25 cellular contexts compared by ENCODE assay signal in genomic region chr9:97721396-97721795, GRCh38.
"Had no signal": no experiment of that assay in that cellular context is flagged by ENCODE, and none has a peak within 500 bp of the region (broad histone marks: within the 10 kb centered on the region; RNA-seq: fewer than 3 reads in every experiment).

No MANE protein-coding gene starts in this region.

- H3K27me3 ChIP-seq: colonic mucosa, tibial nerve had no signal

- H3K36me3 Mint-ChIP-seq: activated CD8-positive, alpha-beta memory T cell treated with anti-CD3 and anti-CD28 coated beads, Interleukin-2, amount 10 ng/mL, durations not matched to agents 7 days and 5 days had no signal

- H3K27ac ChIP-seq: colonic mucosa, epithelial cell of prostate, esophagus squamous epithelium, parathyroid adenoma, spleen, tibial nerve had no signal

- H3K27ac Mint-ChIP-seq: activated B cell treated with CpG ODN at 0.5 μM for 24 hours; activated CD4-positive, alpha-beta T cell treated with anti-CD3 and anti-CD28 coated beads for 36 hours; activated CD8-positive, alpha-beta memory T cell treated with anti-CD3 and anti-CD28 coated beads, Interleukin-2, amount 10 ng/mL, durations not matched to agents 7 days and 5 days; activated CD8-positive, alpha-beta T cell treated with anti-CD3 and anti-CD28 coated beads, Interleukin-2, amount 10 ng/mL, durations not matched to agents 7 days and 5 days; activated naive CD4-positive, alpha-beta T cell treated with anti-CD3 and anti-CD28 coated beads, Interleukin-2, amount 50 U/mL, for 24 hours; activated naive CD8-positive, alpha-beta T cell treated with anti-CD3 and anti-CD28 coated beads, Interleukin-2, amount 50 U/mL, for 24 hours; activated T-helper 2 cell treated with anti-CD3 and anti-CD28 coated beads, Interferon-gamma antibody, Interleukin-2, Interleukin-4, amounts not matched to agents 10 μg/mL and 5 μg/mL and 100 μg/mL, durations not matched to agents 14 hours and 24 hours and 36 hours; T-helper 2 cell treated with Interferon-gamma antibody and Interleukin-4, amounts not matched to agents 5 μg/mL and 100 μg/mL, for 36 hours had no signal

- H2AFZ ChIP-seq: parathyroid adenoma had no signal

- H3K9me3 ChIP-seq: colonic mucosa, esophagus squamous epithelium had no signal

- H3K4me1 ChIP-seq: colonic mucosa, esophagus squamous epithelium, parathyroid adenoma, spleen, tibial nerve had no signal

- H3K4me3 Mint-ChIP-seq: activated B cell treated with CpG ODN at 0.5 μM for 24 hours; activated CD4-positive, alpha-beta T cell treated with anti-CD3 and anti-CD28 coated beads for 36 hours; activated CD8-positive, alpha-beta memory T cell treated with anti-CD3 and anti-CD28 coated beads, Interleukin-2, amount 10 ng/mL, durations not matched to agents 7 days and 5 days; activated CD8-positive, alpha-beta T cell treated with anti-CD3 and anti-CD28 coated beads, Interleukin-2, amount 10 ng/mL, durations not matched to agents 7 days and 5 days; activated naive CD4-positive, alpha-beta T cell treated with anti-CD3 and anti-CD28 coated beads, Interleukin-2, amount 50 U/mL, for 24 hours; activated naive CD8-positive, alpha-beta T cell treated with anti-CD3 and anti-CD28 coated beads, Interleukin-2, amount 50 U/mL, for 24 hours; naive thymus-derived CD8-positive, alpha-beta T cell; neural crest cell; T-helper 2 cell treated with Interferon-gamma antibody and Interleukin-4, amounts not matched to agents 5 μg/mL and 100 μg/mL, for 36 hours had no signal

- H3K9ac ChIP-seq: parathyroid adenoma had no signal

- H3K4me3 ChIP-seq: colonic mucosa, esophagus squamous epithelium, spleen, tibial nerve had no signal

- H3K36me3 ChIP-seq: colonic mucosa, esophagus squamous epithelium, spleen, tibial nerve had no signal

- DNase-seq: activated B cell treated with CpG ODN at 0.5 μM for 24 hours; activated CD4-positive, alpha-beta T cell treated with anti-CD3 and anti-CD28 coated beads for 36 hours; activated CD8-positive, alpha-beta memory T cell treated with anti-CD3 and anti-CD28 coated beads, Interleukin-2, amount 10 ng/mL, durations not matched to agents 7 days and 5 days; activated CD8-positive, alpha-beta T cell treated with anti-CD3 and anti-CD28 coated beads, Interleukin-2, amount 10 ng/mL, durations not matched to agents 7 days and 5 days; activated naive CD8-positive, alpha-beta T cell treated with anti-CD3 and anti-CD28 coated beads, Interleukin-2, amount 50 U/mL, for 24 hours; activated T-cell treated with anti-CD3 and anti-CD28 coated beads, Interleukin-2, amount 50 U/mL, for 48 hours; colonic mucosa; effector CD8-positive, alpha-beta T cell; esophagus squamous epithelium; foreskin melanocyte; left ventricle myocardium superior; mammary epithelial cell; naive thymus-derived CD8-positive, alpha-beta T cell; nucleus accumbens; right cardiac atrium; spleen; stimulated activated CD4-positive, alpha-beta T cell treated with anti-CD3 and anti-CD28 coated beads, Interleukin-2, amount 100 ng/mL, for 48 hours; stimulated activated naive CD4-positive, alpha-beta T cell treated with Interleukin-2 at 50 U/mL for 16 hours had no signal

- ATAC-seq: activated CD4-positive, alpha-beta T cell treated with anti-CD3 and anti-CD28 coated beads for 36 hours; activated CD8-positive, alpha-beta memory T cell treated with anti-CD3 and anti-CD28 coated beads, Interleukin-2, amount 10 ng/mL, durations not matched to agents 7 days and 5 days; activated CD8-positive, alpha-beta T cell treated with anti-CD3 and anti-CD28 coated beads, Interleukin-2, amount 10 ng/mL, durations not matched to agents 7 days and 5 days; activated naive CD8-positive, alpha-beta T cell treated with anti-CD3 and anti-CD28 coated beads, Interleukin-2, amount 50 U/mL, for 24 hours; left ventricle myocardium superior; naive thymus-derived CD8-positive, alpha-beta T cell; right cardiac atrium had no signal

- H3K4me1 Mint-ChIP-seq: activated B cell treated with CpG ODN at 0.5 μM for 24 hours; activated CD4-positive, alpha-beta T cell treated with anti-CD3 and anti-CD28 coated beads for 36 hours; activated CD8-positive, alpha-beta memory T cell treated with anti-CD3 and anti-CD28 coated beads, Interleukin-2, amount 10 ng/mL, durations not matched to agents 7 days and 5 days; activated naive CD4-positive, alpha-beta T cell treated with anti-CD3 and anti-CD28 coated beads, Interleukin-2, amount 50 U/mL, for 24 hours; activated naive CD8-positive, alpha-beta T cell treated with anti-CD3 and anti-CD28 coated beads, Interleukin-2, amount 50 U/mL, for 24 hours; naive thymus-derived CD8-positive, alpha-beta T cell; neural crest cell had no signal
